ENCODE assay signal across 8 cellular contexts in genomic region chr17:44400226-44400847, GRCh38. TPM values are rescaled to one million over a fixed set of nuclear protein-coding genes. Genes with fewer than 3 reads are reported as not detected.
DNase-seq lines count a peak whose midpoint lies in the region; ATAC-seq, FAIRE-seq and TF ChIP-seq lines count a peak whose summit lies in the region.

No MANE protein-coding gene starts in this region.

- ATAC-seq in GM19467 (IDR thresholded peaks at IDR 0.05; ENCODE audit: unreplicated experiment): no peak
- no peak for ATAC-seq in HG02884 (IDR thresholded peaks at IDR 0.05; ENCODE audit: unreplicated experiment)
- ATAC-seq in HG02885 (IDR thresholded peaks at IDR 0.05; ENCODE audit: poor library complexity, unreplicated experiment): no peak

- no peak overlapping the region for H3K4me2 ChIP-seq in endothelial cell of umbilical vein (ENCODE audit: insufficient read depth, low read length)

- dilution Hi-C loops in endothelial cell of umbilical vein (cut with MboI; ENCODE audit: extremely low pct_ligation_motif_present, low sequenced_read_pairs): no loop called here

- TSS peak; percentile 1 for BruUV-seq in endothelial cell of umbilical vein (replicated peaks; lab: Mats Ljungman, UMichigan)

- no peak overlapping the region for H2AFZ ChIP-seq in endothelial cell of umbilical vein (ENCODE audit: low read depth, low read length)

- H3K36me3 ChIP-seq in endothelial cell of umbilical vein (ENCODE audit: control insufficient read depth in 2 of 2, extremely low read depth in 1 of 2, insufficient read depth in 2 of 2, low read length in 2 of 2): peaks cover 8 to 28% of the 10 kb centered on the region in 2 experiments
- peaks cover 0 to 8% of the 10 kb centered on the region in 2 donors for H3K36me3 ChIP-seq in prostate gland

- no peaks in the 10 kb centered on the region for H3K9me1 ChIP-seq in endothelial cell of umbilical vein (replicated peaks; ENCODE audit: control insufficient read depth, extremely low read depth, insufficient read depth, low read length)

- H3K9me3 ChIP-seq in endothelial cell of umbilical vein (replicated peaks; ENCODE audit: control insufficient read depth, insufficient read depth, low read length) (no peaks in the 10 kb centered on the region), prostate gland (no peaks in the 10 kb centered on the region)

- FAIRE-seq in endothelial cell of umbilical vein (lab: Jason Lieb, UNC): peak; percentile 42

- H3K4me3 ChIP-seq in endothelial cell of umbilical vein (replicated peaks in 1 of 3; ENCODE audit: insufficient read depth in 1 of 3, low read depth in 1 of 3, low read length in 3 of 3) (no peak overlapping the region), prostate gland (no peak overlapping the region)

- TF ChIP-seq CTCF in GM10248 (IDR thresholded peaks at IDR 0.05; ENCODE audit: control extremely low read depth, extremely low read depth, low read depth, missing control alignments) (peak; percentile 62), endothelial cell of umbilical vein (IDR thresholded peaks at IDR 0.05; ENCODE audit: extremely low read depth in 1 of 2, insufficient read depth in 1 of 2, low read depth in 1 of 2, low read length in 2 of 2) (peak; percentile 41), prostate gland (IDR thresholded peaks at IDR 0.05) (peak in 3 of 4 experiments; percentile 33 to 46 (median 36))

- H3K4me1 ChIP-seq in endothelial cell of umbilical vein (ENCODE audit: control insufficient read depth, extremely low read depth, insufficient read depth, low read length) (no peaks in the 10 kb centered on the region), prostate gland (replicated peaks) (no peaks in the 10 kb centered on the region)

- no peaks in the 10 kb centered on the region for H3K27me3 ChIP-seq in endothelial cell of umbilical vein (ENCODE audit: control insufficient read depth in 2 of 2, insufficient read depth in 2 of 2, low read length in 2 of 2)
- H3K27me3 ChIP-seq in prostate gland (replicated peaks; ENCODE audit: insufficient read depth): no peaks in the 10 kb centered on the region

- no peaks in the 10 kb centered on the region for H3K79me2 ChIP-seq in endothelial cell of umbilical vein (ENCODE audit: control insufficient read depth, insufficient read depth, low read length)

- POLR2A ChIA-PET in GM10248 (lab: Yijun Ruan, JAX): no interaction called here
- POLR2A ChIA-PET in endothelial cell of umbilical vein (lab: Charles Lee): no interaction called here

- H3K27ac ChIP-seq in endothelial cell of umbilical vein (ENCODE audit: insufficient read depth, low read depth, low read length): no peak overlapping the region
- H3K27ac ChIP-seq in prostate gland: no peak overlapping the region

- TF ChIP-seq POLR2A in endothelial cell of umbilical vein (IDR thresholded peaks at IDR 0.05; ENCODE audit: low read depth, low read length): no peak
- no peak for TF ChIP-seq POLR2A in prostate gland (IDR thresholded peaks at IDR 0.05)

- H3K9ac ChIP-seq in endothelial cell of umbilical vein (replicated peaks; ENCODE audit: extremely low read depth, insufficient read depth, low read length): no peak overlapping the region

- WGBS in prostate gland: 92% methylated on average over 3 of the region's 3 CpGs

- CTCF ChIA-PET in GM10248 (lab: Yijun Ruan, JAX) (interaction anchor here (0.9 to 7.9 kb wide), 18 partner anchors 10 to 138 kb away, joined by 3 to 72 read pairs (median 4); partner anchors contain the start of genes FAM171A2 and ITGA2B), endothelial cell of umbilical vein (lab: Charles Lee) (interaction anchor here (1.2 to 9.2 kb wide), 2 partner anchors 123 to 128 kb away, joined by 3 to 86 read pairs; no protein-coding TSS in a partner anchor)

- intact Hi-C loops in endothelial cell of umbilical vein (cut with micrococcal nuclease): loop anchor here (1.0 kb wide), 1 partner anchor 123 kb away; no protein-coding TSS in a partner anchor
- intact Hi-C loops in prostate gland (cut with DNase I): no loop called here

- H4K20me1 ChIP-seq in endothelial cell of umbilical vein (replicated peaks; ENCODE audit: control insufficient read depth, extremely low read depth, insufficient read depth, low read length): no peaks in the 10 kb centered on the region

- DNase-seq in GM10248 (ENCODE audit: extremely low spot score): no peak
- peak; percentile 43 for DNase-seq in NAMALWA (ENCODE audit: low spot score)
- DNase-seq in endothelial cell of umbilical vein (ENCODE audit: low read depth, low spot score): peak; percentile 36
- DNase-seq in prostate gland (ENCODE audit: low spot score): no peak
- DNase-seq in mucosa of gallbladder (ENCODE audit: low spot score): no peak

TF ChIP-seq in endothelial cell of umbilical vein, 7 proteins besides CTCF, POLR2A, EP300 and RAD21:
- TF ChIP-seq FOS (IDR thresholded peaks at IDR 0.05; ENCODE audit: borderline replicate concordance, insufficient read depth, low read length) (no peak), GATA2 (IDR thresholded peaks at IDR 0.05; ENCODE audit: insufficient read depth, insufficient read length, low read depth, low read length) (no peak)

RNA-seq across cellular contexts. Expression of gene ITGA2B, which starts 10.9 kb away (rescaled TPM):
- total RNA-seq in endothelial cell of umbilical vein: 0.48 and 0.82 TPM in 2 replicates
- 0.26 and 0.29 TPM in 2 replicates for polyA plus RNA-seq in endothelial cell of umbilical vein
- polyA plus RNA-seq in endothelial cell of umbilical vein (2011; cell fraction: cytosol; rRNA removed): 0.06 and 0.10 TPM in 2 replicates
- 1.4 and 2.1 TPM in 2 replicates for polyA plus RNA-seq in endothelial cell of umbilical vein (2011; cell fraction: nucleus; rRNA removed)
- polyA plus RNA-seq in endothelial cell of umbilical vein (2012): 0.16 and 0.65 TPM in 2 replicates
- 0.74 and 1.1 TPM in 2 replicates for polyA minus RNA-seq in endothelial cell of umbilical vein
- polyA minus RNA-seq in endothelial cell of umbilical vein (2011; cell fraction: cytosol; rRNA and poly(A)+ RNA removed): not detected
- polyA minus RNA-seq in endothelial cell of umbilical vein (2011; cell fraction: nucleus; rRNA and poly(A)+ RNA removed): 0.72 and 1.8 TPM in 2 replicates
- under 1 TPM; 0.27 to 0.68 TPM for total RNA-seq in prostate gland
- total RNA-seq in mucosa of gallbladder: 2.9 TPM

RNA-seq across cellular contexts. Expression of gene FAM171A2, which starts 36.7 kb away (rescaled TPM):
- total RNA-seq in endothelial cell of umbilical vein (12.0 and 13.4 TPM in 2 replicates), prostate gland (1 to 10 TPM; 1.8 to 6.1 TPM), mucosa of gallbladder (4.0 TPM)
- 11.3 and 13.0 TPM in 2 replicates for polyA plus RNA-seq in endothelial cell of umbilical vein
- polyA plus RNA-seq in endothelial cell of umbilical vein (2011; cell fraction: cytosol; rRNA removed): 4.2 and 6.5 TPM in 2 replicates
- 4.1 and 5.6 TPM in 2 replicates for polyA plus RNA-seq in endothelial cell of umbilical vein (2011; cell fraction: nucleus; rRNA removed)
- 6.2 and 13.0 TPM in 2 replicates for polyA plus RNA-seq in endothelial cell of umbilical vein (2012)
- 6.0 and 6.4 TPM in 2 replicates for polyA minus RNA-seq in endothelial cell of umbilical vein
- 2.3 TPM for polyA minus RNA-seq in endothelial cell of umbilical vein (2011; cell fraction: cytosol; rRNA and poly(A)+ RNA removed)
- 2.4 and 2.5 TPM in 2 replicates for polyA minus RNA-seq in endothelial cell of umbilical vein (2011; cell fraction: nucleus; rRNA and poly(A)+ RNA removed)

RNA-seq across cellular contexts. Expression of gene GRN, which starts 55.2 kb away (rescaled TPM):
- total RNA-seq in endothelial cell of umbilical vein (343 and 346 TPM in 2 replicates), prostate gland (100 to 1,000 TPM; 319 to 404 TPM), mucosa of gallbladder (385 TPM)
- 1,034 and 1,362 TPM in 2 replicates for polyA plus RNA-seq in endothelial cell of umbilical vein
- polyA plus RNA-seq in endothelial cell of umbilical vein (2011; cell fraction: cytosol; rRNA removed): 522 and 689 TPM in 2 replicates
- 299 and 488 TPM in 2 replicates for polyA plus RNA-seq in endothelial cell of umbilical vein (2011; cell fraction: nucleus; rRNA removed)
- polyA plus RNA-seq in endothelial cell of umbilical vein (2012): 360 and 523 TPM in 2 replicates
- 224 and 227 TPM in 2 replicates for polyA minus RNA-seq in endothelial cell of umbilical vein
- 108 TPM for polyA minus RNA-seq in endothelial cell of umbilical vein (2011; cell fraction: cytosol; rRNA and poly(A)+ RNA removed)
- 73.6 and 104 TPM in 2 replicates for polyA minus RNA-seq in endothelial cell of umbilical vein (2011; cell fraction: nucleus; rRNA and poly(A)+ RNA removed)

Comparison
In these comparisons a context has a peak if more than half of its experiments do, and no peak if none do; other contexts are left out.
1. DNase-seq: peak in NAMALWA (single experiment) and endothelial cell of umbilical vein (single experiment); none in GM10248 (single experiment), prostate gland (single experiment) and mucosa of gallbladder (single experiment).
2. Peak in every context shown above with its lines, with median percentiles within 50 percentile points of each other: CTCF ChIP-seq.